Comparison of ENCODE assay signal across 1 cellular context in genomic region chr10:32105782-32106382, GRCh38.
TF ChIP-seq lines count a peak whose summit lies in the region.

No MANE protein-coding gene starts in this region.

TF ChIP-seq in HepG2, 621 proteins besides CTCF, POLR2A, EP300 and RAD21 (continued from another document):
- TF ChIP-seq ZSCAN9 (CRISPR knock-in tag; IDR thresholded peaks at IDR 0.05; ENCODE audit: borderline replicate concordance) (peak; percentile 41; the same call in 1 of the 2 replicates), RFX5 (IDR thresholded peaks at IDR 0.05; ENCODE audit: low read depth, low read length) (no peak), ZNF17 (CRISPR knock-in tag; IDR thresholded peaks at IDR 0.05) (no peak), ZNF569 (CRISPR knock-in tag; IDR thresholded peaks at IDR 0.05; ENCODE audit: borderline replicate concordance) (no peak), THAP11 (CRISPR knock-in tag; IDR thresholded peaks at IDR 0.05) (peak; percentile 53), ZNF547 (CRISPR knock-in tag; IDR thresholded peaks at IDR 0.05) (no peak), FOXC1 (CRISPR knock-in tag; IDR thresholded peaks at IDR 0.05; ENCODE audit: borderline replicate concordance) (no peak), SMAD9 (CRISPR knock-in tag; IDR thresholded peaks at IDR 0.05) (no peak), BATF2 (CRISPR knock-in tag; IDR thresholded peaks at IDR 0.05) (no peak)
